In genomic region chr9:78324682-78325081, GRCh38 we compare ENCODE assay signal across 14 cellular contexts.
"Had no signal": no experiment of that assay in that cellular context is flagged by ENCODE, and none has a peak within 500 bp of the region (broad histone marks: within the 10 kb centered on the region; RNA-seq: fewer than 3 reads in every experiment).

No MANE protein-coding gene starts in this region.

- H3K4me3 ChIP-seq: lower lobe of right lung, prostate gland, right atrium auricular region, tibial artery had no signal

- ATAC-seq: lower lobe of right lung had no signal

- H3K36me3 ChIP-seq: lower lobe of right lung, prostate gland, right atrium auricular region, tibial artery had no signal

- H3K27me3 ChIP-seq: right atrium auricular region, tibial artery had no signal

- H3K4me1 ChIP-seq: lower lobe of right lung, prostate gland, right atrium auricular region, tibial artery had no signal

- FAIRE-seq: colon, islet of Langerhans had no signal

- H3K9me3 ChIP-seq: lower lobe of right lung, prostate gland, right atrium auricular region, tibial artery had no signal

- H3K27ac ChIP-seq: epithelial cell of prostate, lower lobe of right lung, prostate gland, right atrium auricular region, tibial artery had no signal

- DNase-seq: activated CD4-positive, alpha-beta T cell treated with anti-CD3 and anti-CD28 coated beads, Interleukin-2, amount 50 U/mL, for 4 hours; endodermal cell; lower lobe of right lung; nephron progenitor cell; stimulated activated CD4-positive, alpha-beta T cell treated with anti-CD3 and anti-CD28 coated beads, Interleukin-12 subunit alpha, Interleukin-12 subunit beta, amount 100 ng/mL, for 4 hours; stimulated activated CD4-positive, alpha-beta T cell treated with anti-CD3 and anti-CD28 coated beads, Interleukin-1b, Interleukin-23, amount 100 ng/mL, for 48 hours; stimulated activated naive CD4-positive, alpha-beta T cell treated with Interleukin-2 at 50 U/mL for 16 hours; T1000 had no signal
